Comparison of ENCODE assay signal across 21 cellular contexts in the genomic region with DNA sequence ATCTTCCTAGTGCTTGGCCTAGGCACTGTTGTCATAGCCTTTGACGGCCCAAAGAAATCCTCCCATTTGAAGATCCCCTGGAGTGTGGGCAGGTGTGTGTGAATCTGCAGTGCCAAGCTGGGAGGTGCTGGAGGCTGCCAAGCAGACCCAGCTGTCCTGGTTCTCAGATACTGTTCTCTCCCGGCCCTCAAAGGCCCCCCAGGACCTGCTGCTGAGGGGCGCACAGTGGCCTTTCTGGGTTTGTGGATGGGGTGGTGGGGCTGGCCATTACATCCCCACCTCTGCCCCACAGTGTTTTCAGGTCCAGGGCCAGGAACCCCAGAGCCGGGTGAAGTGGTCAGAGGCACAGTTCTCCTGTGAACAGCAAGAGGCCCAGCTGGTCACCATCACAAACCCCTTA.
"Had no signal": no experiment of that assay in that cellular context is flagged by ENCODE, and none has a peak within 500 bp of the region (broad histone marks: within the 10 kb centered on the region; RNA-seq: fewer than 3 reads in every experiment).

No MANE protein-coding gene starts in this region.

- H3K9me3 Mint-ChIP-seq: naive thymus-derived CD8-positive, alpha-beta T cell; stimulated activated effector memory CD8-positive, alpha-beta T cell treated with anti-CD3 and anti-CD28 coated beads, Interleukin-12 subunit alpha, Interleukin-12 subunit beta, amount 100 ng/mL, for 72 hours had no signal

- H3K27ac Mint-ChIP-seq: stimulated activated effector memory CD8-positive, alpha-beta T cell treated with anti-CD3 and anti-CD28 coated beads, Interleukin-12 subunit alpha, Interleukin-12 subunit beta, amount 100 ng/mL, for 72 hours had no signal

- H3K4me1 Mint-ChIP-seq: naive thymus-derived CD8-positive, alpha-beta T cell; nephron progenitor cell; stimulated activated effector memory CD8-positive, alpha-beta T cell treated with anti-CD3 and anti-CD28 coated beads, Interleukin-12 subunit alpha, Interleukin-12 subunit beta, amount 100 ng/mL, for 72 hours had no signal

- H3K4me3 Mint-ChIP-seq: naive thymus-derived CD8-positive, alpha-beta T cell; nephron progenitor cell; stimulated activated effector memory CD8-positive, alpha-beta T cell treated with anti-CD3 and anti-CD28 coated beads, Interleukin-12 subunit alpha, Interleukin-12 subunit beta, amount 100 ng/mL, for 72 hours had no signal

- H3K36me3 Mint-ChIP-seq: naive thymus-derived CD8-positive, alpha-beta T cell had no signal

- DNase-seq: colonic mucosa; dermis blood vessel endothelial cell; effector memory CD4-positive, alpha-beta T cell; erythroblast; esophagus squamous epithelium; foreskin melanocyte; glutamatergic neuron; heart right ventricle; hippocampal formation; left ventricle myocardium superior; naive thymus-derived CD8-positive, alpha-beta T cell; nephron progenitor cell; ovary; sigmoid colon; stimulated activated CD4-positive, alpha-beta T cell treated with anti-CD3 and anti-CD28 coated beads, Interleukin-2, amount 100 ng/mL, for 24 hours; stimulated activated CD4-positive, alpha-beta T cell treated with anti-CD3 and anti-CD28 coated beads, Interleukin-4, amount 100 ng/mL, for 24 hours; stimulated activated naive CD4-positive, alpha-beta T cell treated with Interleukin-2 at 50 U/mL for 16 hours; stomach; thyroid gland; trophoblast cell had no signal
